Comparison of ENCODE assay signal across 18 cellular contexts in the genomic region with DNA sequence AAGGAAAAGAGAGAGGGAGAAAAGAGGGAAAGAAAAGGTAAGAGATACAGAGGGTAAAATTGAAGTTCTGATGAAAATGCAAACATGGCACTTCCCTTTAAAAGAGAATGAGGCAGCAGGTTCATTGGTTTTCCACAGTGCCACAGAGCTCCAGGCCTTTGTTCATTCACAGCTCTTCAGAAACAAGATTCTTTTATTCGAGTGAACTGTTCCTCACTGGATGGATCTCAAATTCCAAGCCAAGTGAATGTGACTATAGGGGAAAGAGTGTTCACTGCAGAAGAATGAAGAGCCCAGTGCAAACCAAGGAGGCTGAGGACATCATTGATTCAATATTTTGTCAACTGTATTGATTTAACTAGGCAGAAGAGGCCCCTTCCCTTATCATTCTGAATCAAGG.
DNase-seq lines count a peak whose midpoint lies in the region; FAIRE-seq and TF ChIP-seq lines count a peak whose summit lies in the region.
"Had no signal": no experiment of that assay in that cellular context is flagged by ENCODE, and none has a peak within 500 bp of the region (broad histone marks: within the 10 kb centered on the region; RNA-seq: fewer than 3 reads in every experiment).

No MANE protein-coding gene starts in this region.

- H3K4me1 ChIP-seq in right atrium auricular region, result no peaks in the 10 kb centered on the region
- H3K4me1 ChIP-seq: BLaER1 treated with 17β-estradiol and CSF1 and Interleukin-3, amounts not matched to agents 10 nM and 100 nM had no signal

- H3K4me3 ChIP-seq in right atrium auricular region, result no peak overlapping the region
- H3K4me3 ChIP-seq: BLaER1 treated with 17β-estradiol and CSF1 and Interleukin-3, amounts not matched to agents 10 nM and 100 nM; GM12878 had no signal

- H3K9me3 ChIP-seq in right atrium auricular region, result peaks cover 0 to 7% of the 10 kb centered on the region in 2 donors

- peak; percentile 24 for FAIRE-seq in frontal cortex (lab: Jason Lieb, UNC)
- FAIRE-seq: GM12878, GM19239, H1, HTR-8/SVneo had no signal

- TF ChIP-seq CTCF in right atrium auricular region (IDR thresholded peaks at IDR 0.05) (no peak), GM10266 (IDR thresholded peaks at IDR 0.05; ENCODE audit: control insufficient read depth, insufficient read depth, low read depth, missing control alignments) (no peak)

- no peak overlapping the region for H3K27ac ChIP-seq in right atrium auricular region
- H3K27ac ChIP-seq: BLaER1 treated with 17β-estradiol and CSF1 and Interleukin-3, amounts not matched to agents 10 nM and 100 nM had no signal

- no peaks in the 10 kb centered on the region for H3K27me3 ChIP-seq in right atrium auricular region
- H3K27me3 ChIP-seq: BLaER1 treated with 17β-estradiol and CSF1 and Interleukin-3, amounts not matched to agents 10 nM and 100 nM had no signal

- no peaks in the 10 kb centered on the region for H3K36me3 ChIP-seq in right atrium auricular region
- H3K36me3 ChIP-seq: BLaER1 treated with 17β-estradiol and CSF1 and Interleukin-3, amounts not matched to agents 10 nM and 100 nM had no signal

- DNase-seq in Ammon's horn (ENCODE audit: low spot score), result peak; percentile 64
- DNase-seq in frontal cortex (ENCODE audit: low spot score in 2 of 2), result peak in 1 of 2 donors; percentile 16
- peak; percentile 54 for DNase-seq in midbrain (lab: John Stamatoyannopoulos, UW)
- peak; percentile 77 for DNase-seq in superior temporal gyrus (ENCODE audit: extremely low spot score)
- DNase-seq in right atrium auricular region (ENCODE audit: low spot score), result no peak
- no peak for DNase-seq in epidermal melanocyte (ENCODE audit: insufficient read length, low spot score)
- no peak for DNase-seq in GM10266 (ENCODE audit: extremely low spot score)
- DNase-seq: 8988T; Calu3; CD8-positive, alpha-beta T cell; DMS79 treated with DMSO at 0.1 percent for 48 hours; GF-D8; H9 had no signal

Comparison
In these comparisons a context has a peak if more than half of its experiments do, and no peak if none do; other contexts are left out.
1. DNase-seq: peak in Ammon's horn (single experiment), midbrain (single experiment) and superior temporal gyrus (single experiment); none in right atrium auricular region (single experiment), epidermal melanocyte (single experiment) and GM10266 (single experiment).